In the genomic region with DNA sequence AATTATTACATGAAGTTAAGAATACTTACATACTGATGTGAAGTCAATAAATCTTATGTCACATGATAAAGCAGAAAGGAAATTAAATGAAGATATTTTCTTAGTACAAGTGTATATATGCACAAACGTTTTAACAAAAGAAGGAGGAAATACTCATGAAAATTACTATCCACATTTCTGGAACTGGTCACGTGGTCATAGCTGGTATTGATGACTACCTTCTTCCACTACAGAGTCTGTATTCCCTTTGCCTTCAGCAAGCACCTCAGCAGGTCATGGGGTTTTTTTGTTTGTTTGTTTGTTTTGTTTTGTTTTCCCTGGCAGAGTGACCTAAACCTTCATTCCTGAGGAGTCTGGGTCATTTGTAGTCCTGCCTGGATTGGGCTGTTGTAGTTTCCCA, we compare ENCODE assay signal across 7 cellular contexts.
"Had no signal": no experiment of that assay in that cellular context is flagged by ENCODE, and none has a peak within 500 bp of the region (broad histone marks: within the 10 kb centered on the region; RNA-seq: fewer than 3 reads in every experiment).

No MANE protein-coding gene starts in this region.

- H3K9ac ChIP-seq: KMS-11 had no signal

- FAIRE-seq: HTR-8/SVneo had no signal

- DNase-seq: Karpas-422, Kasumi-1, KBM-7, KG1 had no signal

- H3K27ac ChIP-seq: HL-60, KMS-11 had no signal

- H3K4me2 ChIP-seq: KMS-11 had no signal
